In genomic region chrX:149938427-149939270, GRCh38 we compare ENCODE assay signal across 1 cellular context.
TF ChIP-seq lines count a peak whose summit lies in the region.

EOLA2 (minus strand) TSS chrX:149938491; CDS start chrX:149933874, 4,617 bp downstream.

TF ChIP-seq in HepG2, 621 proteins besides CTCF, POLR2A, EP300 and RAD21 (continued from another document and continues in another):
- TF ChIP-seq KIAA2018 (CRISPR knock-in tag; IDR thresholded peaks at IDR 0.05; ENCODE audit: borderline replicate concordance) (no peak), UBTF (CRISPR knock-in tag; IDR thresholded peaks at IDR 0.05) (no peak), TMF1 (CRISPR knock-in tag; IDR thresholded peaks at IDR 0.05; ENCODE audit: low read depth) (no peak), FIP1L1 (IDR thresholded peaks at IDR 0.05; ENCODE audit: borderline replicate concordance, insufficient read depth, low read depth, low read length) (no peak), ZBTB40 (IDR thresholded peaks at IDR 0.05) (no peak), ZBTB40 (CRISPR knock-in tag; IDR thresholded peaks at IDR 0.05) (no peak), HNRNPL (IDR thresholded peaks at IDR 0.05; ENCODE audit: low read depth, low read length) (no peak), ELF1 (CRISPR knock-in tag; IDR thresholded peaks at IDR 0.05) (peak; percentile 70), ZNF558 (CRISPR knock-in tag; IDR thresholded peaks at IDR 0.05; ENCODE audit: borderline replicate concordance) (no peak), PCBP1 (IDR thresholded peaks at IDR 0.05; ENCODE audit: borderline replicate concordance, low read depth, low read length) (no peak), CAMTA2 (CRISPR knock-in tag; IDR thresholded peaks at IDR 0.05; ENCODE audit: borderline replicate concordance) (no peak), FOXJ3 (CRISPR knock-in tag; IDR thresholded peaks at IDR 0.05; ENCODE audit: borderline replicate concordance) (no peak), RBM22 (optimal IDR thresholded peaks at IDR 0.05; ENCODE audit: low read length) (no peak), JUN (CRISPR knock-in tag; IDR thresholded peaks at IDR 0.05) (0 out of 2 replicates have a peak, but pooled peaks have one; percentile 13), FOXO1 (CRISPR knock-in tag; IDR thresholded peaks at IDR 0.05) (0 out of 2 replicates have a peak, but pooled peaks have one; percentile 11), BATF2 (CRISPR knock-in tag; IDR thresholded peaks at IDR 0.05) (no peak), IRX3 (CRISPR knock-in tag; IDR thresholded peaks at IDR 0.05; ENCODE audit: borderline replicate concordance, low read depth) (no peak), NAIF1 (CRISPR knock-in tag; IDR thresholded peaks at IDR 0.05; ENCODE audit: borderline replicate concordance) (peak; percentile 98), TRIM24 (CRISPR knock-in tag; IDR thresholded peaks at IDR 0.05) (no peak), ZNF557 (CRISPR knock-in tag; IDR thresholded peaks at IDR 0.05) (no peak), PHB2 (IDR thresholded peaks at IDR 0.05; ENCODE audit: partially characterized antibody) (no peak), ZNF274 (CRISPR knock-in tag; IDR thresholded peaks at IDR 0.05) (no peak), ZNF205 (CRISPR knock-in tag; IDR thresholded peaks at IDR 0.05) (no peak), SP1 (IDR thresholded peaks at IDR 0.05) (no peak), SP1 (CRISPR knock-in tag; IDR thresholded peaks at IDR 0.05) (peak; percentile 58), FOXA1 (IDR thresholded peaks at IDR 0.05) (no peak), FOXA1 (CRISPR knock-in tag; IDR thresholded peaks at IDR 0.05) (peak; percentile 20; the same call in 1 of the 2 replicates), NKX3-1 (CRISPR knock-in tag; IDR thresholded peaks at IDR 0.05) (no peak), ZSCAN31 (CRISPR knock-in tag; IDR thresholded peaks at IDR 0.05; ENCODE audit: low read depth) (no peak), ZFP36 (IDR thresholded peaks at IDR 0.05; ENCODE audit: borderline replicate concordance, low read depth, low read length, partially characterized antibody) (no peak), KDM2A (CRISPR knock-in tag; IDR thresholded peaks at IDR 0.05; ENCODE audit: borderline replicate concordance, low read depth) (peak; percentile 48; the same call in 1 of the 2 replicates), ZKSCAN8 (CRISPR knock-in tag; IDR thresholded peaks at IDR 0.05; ENCODE audit: borderline replicate concordance) (no peak), ZNF317 (CRISPR knock-in tag; IDR thresholded peaks at IDR 0.05) (no peak), SRSF1 (optimal IDR thresholded peaks at IDR 0.05; ENCODE audit: low read depth, low read length) (no peak), ZNF160 (CRISPR knock-in tag; IDR thresholded peaks at IDR 0.05) (no peak), ZNF776 (CRISPR knock-in tag; IDR thresholded peaks at IDR 0.05) (no peak), DBP (CRISPR knock-in tag; IDR thresholded peaks at IDR 0.05; ENCODE audit: not compliant biosample characterization) (no peak), FOXP4 (CRISPR knock-in tag; IDR thresholded peaks at IDR 0.05) (0 out of 2 replicates have a peak, but pooled peaks have one; percentile 8), HOXA3 (CRISPR knock-in tag; IDR thresholded peaks at IDR 0.05) (peak; percentile 88), ZNF709 (CRISPR knock-in tag; IDR thresholded peaks at IDR 0.05) (no peak), ZNF577 (CRISPR knock-in tag; IDR thresholded peaks at IDR 0.05; ENCODE audit: borderline replicate concordance, low read depth) (no peak), ISL2 (CRISPR knock-in tag; IDR thresholded peaks at IDR 0.05) (no peak)
